Comparison of ENCODE assay signal across 6 cellular contexts in genomic region chr1:149887196-149887455, GRCh38. TPM values are rescaled to one million over a fixed set of nuclear protein-coding genes. Genes with fewer than 3 reads are reported as not detected.
DNase-seq lines count a peak whose midpoint lies in the region; ATAC-seq and TF ChIP-seq lines count a peak whose summit lies in the region.
"Not testable (repeated sequence)": the region's sequence is repeated elsewhere in the genome, so short reads cannot be mapped to it uniquely, and the experiment has no call there.

No MANE protein-coding gene starts in this region.

- H3F3A ChIP-seq in OCI-LY1 (ENCODE audit: insufficient read depth, low read length), result not testable (repeated sequence)

- not testable (repeated sequence) for TF ChIP-seq POLR2A in ovary (IDR thresholded peaks at IDR 0.05)

- H4K20me1 ChIP-seq in OCI-LY1 (ENCODE audit: insufficient read depth, low read length), result not testable (repeated sequence)

- not testable (repeated sequence) for H3K79me2 ChIP-seq in OCI-LY1 (ENCODE audit: insufficient read depth, low read length)

- TF ChIP-seq EP300 in ovary (IDR thresholded peaks at IDR 0.05), result not testable (repeated sequence)

- not testable (repeated sequence) for H3K9me2 ChIP-seq in OCI-LY1 (ENCODE audit: low read depth, low read length)

- not testable (repeated sequence) for H3K36me3 ChIP-seq in OCI-LY1 (ENCODE audit: insufficient read depth, low read length); iPS DF 6.9 (ENCODE audit: control insufficient read depth, insufficient read depth, low read length); ovary; aorta (ENCODE audit: control insufficient read depth in 1 of 2, insufficient read depth in 2 of 2, low read length in 1 of 2)

- H3K4me3 ChIP-seq in OCI-LY1 (ENCODE audit: low read depth, low read length, poor library complexity, severe bottlenecking), result peak overlapping the region; percentile 73
- H3K4me3 ChIP-seq in cardiac fibroblast (replicated peaks in 1 of 2; ENCODE audit: low read depth in 2 of 2, low read length in 2 of 2), result peak overlapping the region; percentile 63 to 71
- H3K4me3 ChIP-seq in iPS DF 6.9 (ENCODE audit: low read length), result peak overlapping the region; percentile 61; the same call in 1 of the 2 replicates
- peak overlapping the region; percentile 60 for H3K4me3 ChIP-seq in ovary
- H3K4me3 ChIP-seq in aorta (ENCODE audit: low read length in 2 of 2), result peak overlapping the region; percentile 35 to 83

- no CpG with 5 or more reads among the region's 13 CpGs for WGBS in iPS DF 6.9 (ENCODE audit: insufficient coverage, insufficient read length)
- WGBS in ovary, 3 donors, result 0 to 1% (median 1%) methylated on average over 13 of the region's 13 CpGs
- WGBS in aorta, 2 donors, result 0% methylated on average over 13 of the region's 13 CpGs

- not testable (repeated sequence) for H3K27me3 ChIP-seq in OCI-LY1 (ENCODE audit: insufficient read depth, low read length); iPS DF 6.9 (ENCODE audit: control insufficient read depth, insufficient read depth, low read length); ovary; aorta (ENCODE audit: control insufficient read depth in 1 of 2, insufficient read depth in 2 of 2, low read length in 1 of 2)

- H3K27ac ChIP-seq in OCI-LY1 (ENCODE audit: low read depth, low read length, poor library complexity, severe bottlenecking) (peak overlapping the region; percentile 99), iPS DF 6.9 (ENCODE audit: low read length) (peak overlapping the region; percentile 9), ovary (peak overlapping the region; percentile 96 to 99), aorta (ENCODE audit: low read depth in 1 of 2, low read length in 2 of 2) (peak overlapping the region; percentile 98)

- ATAC-seq in GM18873 (IDR thresholded peaks at IDR 0.05; ENCODE audit: low FRiP score, unreplicated experiment), result peak; percentile 0
- not testable (repeated sequence) for ATAC-seq in aorta (ENCODE audit: low FRiP score)

- TF ChIP-seq CTCF in OCI-LY1 (IDR thresholded peaks at IDR 0.05; ENCODE audit: low read length); cardiac fibroblast (IDR thresholded peaks at IDR 0.05; ENCODE audit: low read depth, low read length); ovary (IDR thresholded peaks at IDR 0.05): not testable (repeated sequence)

- H3K4me1 ChIP-seq in OCI-LY1 (ENCODE audit: insufficient read depth, low read length, severe bottlenecking), result peaks cover 31% of the 10 kb centered on the region
- not testable (repeated sequence) for H3K4me1 ChIP-seq in iPS DF 6.9 (ENCODE audit: control insufficient read depth, insufficient read depth, low read length); ovary (ENCODE audit: insufficient read depth); aorta (ENCODE audit: control insufficient read depth in 1 of 2, insufficient read depth in 2 of 2, low read length in 2 of 2)

- intact Hi-C loops in ovary (cut with DNase I); aorta (cut with DNase I): not testable (repeated sequence)

- H3K9ac ChIP-seq in OCI-LY1 (ENCODE audit: low read length), result peak overlapping the region; percentile 96

- DNase-seq in cardiac fibroblast (ENCODE audit: low read depth in 2 of 2); iPS DF 6.9 (ENCODE audit: low read depth, low spot score); ovary; aorta: not testable (repeated sequence)

- peak overlapping the region; percentile 84 for H3K4me2 ChIP-seq in OCI-LY1 (ENCODE audit: low read length)

- H2AFZ ChIP-seq in OCI-LY1 (ENCODE audit: low read length), result not testable (repeated sequence)

- H3K9me3 ChIP-seq in OCI-LY1 (ENCODE audit: low read length); iPS DF 6.9 (ENCODE audit: control insufficient read depth, insufficient read depth, low read length); ovary; aorta (ENCODE audit: control insufficient read depth, low read length): not testable (repeated sequence)

RNA-seq across cellular contexts. Expression of gene BOLA1, which starts 12.2 kb away (rescaled TPM):
- total RNA-seq in ovary, result 10 to 100 TPM; 11.6 to 36.5 (median 16.1) TPM
- polyA plus RNA-seq in ovary, result 10 to 100 TPM; 13.6 to 30.1 TPM
- 10 to 100 TPM in 1 of 2 donors, 1 to 10 TPM in 1; 8.7 to 14.0 TPM for total RNA-seq in aorta
- 10 to 100 TPM; 22.3 to 26.6 TPM for polyA plus RNA-seq in aorta

RNA-seq across cellular contexts. Expression of gene SV2A, which starts 30.5 kb away (rescaled TPM):
- 1 to 10 TPM; 1.2 to 7.7 (median 3.2) TPM for total RNA-seq in ovary
- polyA plus RNA-seq in ovary, result 1 to 10 TPM; 3.2 to 7.9 TPM
- total RNA-seq in aorta, result 10 to 100 TPM; 16.9 to 20.5 TPM
- polyA plus RNA-seq in aorta, result 10 to 100 TPM in 1 of 2 donors, 1 to 10 TPM in 1; 4.3 to 13.0 TPM

RNA-seq across cellular contexts. Expression of gene SF3B4, which starts 40.5 kb away (rescaled TPM):
- total RNA-seq in ovary (10 to 100 TPM in 5 of 7 donors, 1 to 10 TPM in 2; 9.2 to 70.2 (median 57.8) TPM), aorta (10 to 100 TPM; 37.3 to 42.6 TPM)
- polyA plus RNA-seq in ovary (10 to 100 TPM; 35.8 to 91.4 TPM), aorta (10 to 100 TPM; 18.8 to 37.5 TPM)

RNA-seq across cellular contexts. Expression of gene MTMR11, which starts 49.6 kb away (rescaled TPM):
- total RNA-seq in ovary, result 10 to 100 TPM; 20.2 to 51.5 (median 34.6) TPM
- 10 to 100 TPM; 19.1 to 33.0 TPM for polyA plus RNA-seq in ovary
- total RNA-seq in aorta, result 10 to 100 TPM; 42.3 to 55.4 TPM
- polyA plus RNA-seq in aorta, result 10 to 100 TPM; 19.3 to 59.1 TPM

Comparison
In these comparisons a context has a peak if more than half of its experiments do, and no peak if none do; other contexts are left out.
1. H3K27ac ChIP-seq: peak in every context shown above with its lines; median percentile 99 in OCI-LY1; 98 in aorta; 98 in ovary; 9 in iPS DF 6.9.